ENCODE assay signal across 37 cellular contexts in genomic region chr6:121559611-121560269, GRCh38.
"Had no signal": no experiment of that assay in that cellular context is flagged by ENCODE, and none has a peak within 500 bp of the region (broad histone marks: within the 10 kb centered on the region; RNA-seq: fewer than 3 reads in every experiment).

No MANE protein-coding gene starts in this region.

- FAIRE-seq: bronchial epithelial cell, TTC549 had no signal

- H3K27ac Mint-ChIP-seq: activated CD4-positive, alpha-beta memory T cell treated with anti-CD3 and anti-CD28 coated beads, Interleukin-2, amount 10 ng/mL, durations not matched to agents 7 days and 5 days; activated CD4-positive, alpha-beta T cell treated with anti-CD3 and anti-CD28 coated beads for 36 hours; activated CD4-positive, alpha-beta T cell treated with anti-CD3 and anti-CD28 coated beads, Interleukin-2, amount 10 ng/mL, durations not matched to agents 7 days and 5 days; activated CD8-positive, alpha-beta memory T cell treated with anti-CD3 and anti-CD28 coated beads, Interleukin-2, amount 10 ng/mL, durations not matched to agents 7 days and 5 days; activated CD8-positive, alpha-beta T cell treated with anti-CD3 and anti-CD28 coated beads, Interleukin-2, amount 10 ng/mL, durations not matched to agents 7 days and 5 days; activated naive CD4-positive, alpha-beta T cell treated with anti-CD3 and anti-CD28 coated beads, Interleukin-2, amount 10 ng/mL, durations not matched to agents 7 days and 5 days; activated naive CD4-positive, alpha-beta T cell treated with anti-CD3 and anti-CD28 coated beads, Interleukin-2, amount 50 U/mL, for 24 hours; activated naive CD8-positive, alpha-beta T cell; activated naive CD8-positive, alpha-beta T cell treated with anti-CD3 and anti-CD28 coated beads, Interleukin-2, amount 10 ng/mL, durations not matched to agents 7 days and 5 days; activated naive CD8-positive, alpha-beta T cell treated with anti-CD3 and anti-CD28 coated beads, Interleukin-2, amount 50 U/mL, for 24 hours; activated T-cell treated with anti-CD3 and anti-CD28 coated beads, Interleukin-2, amount 50 U/mL, for 24 hours; activated T-helper 2 cell treated with anti-CD3 and anti-CD28 coated beads, Interferon-gamma antibody, Interleukin-2, Interleukin-4, amounts not matched to agents 10 μg/mL and 5 μg/mL and 100 μg/mL, durations not matched to agents 14 hours and 24 hours and 36 hours; brain; T-helper 1 cell treated with Interleukin-12 subunit alpha and Interleukin-12 subunit beta and Interleukin-4 antibody, amounts not matched to agents 30 μg/mL and 1 μg/mL, for 36 hours; T-helper 2 cell treated with Interferon-gamma antibody and Interleukin-4, amounts not matched to agents 5 μg/mL and 100 μg/mL, for 36 hours had no signal

- H3K4me3 ChIP-seq: ascending aorta, cardiac muscle cell had no signal

- ATAC-seq: activated CD4-positive, alpha-beta T cell treated with anti-CD3 and anti-CD28 coated beads for 36 hours; activated CD4-positive, CD25-positive, alpha-beta regulatory T cell treated with anti-CD3 and anti-CD28 coated beads, Interleukin-2, amount 50 U/mL, for 24 hours; activated CD8-positive, alpha-beta memory T cell treated with anti-CD3 and anti-CD28 coated beads, Interleukin-2, amount 10 ng/mL, durations not matched to agents 7 days and 5 days; activated CD8-positive, alpha-beta T cell treated with anti-CD3 and anti-CD28 coated beads, Interleukin-2, amount 10 ng/mL, durations not matched to agents 7 days and 5 days; activated naive CD8-positive, alpha-beta T cell treated with anti-CD3 and anti-CD28 coated beads, Interleukin-2, amount 50 U/mL, for 24 hours had no signal

- H3K36me3 ChIP-seq: ascending aorta, cardiac muscle cell had no signal

- H3K27me3 Mint-ChIP-seq: activated CD4-positive, alpha-beta memory T cell treated with anti-CD3 and anti-CD28 coated beads, Interleukin-2, amount 10 ng/mL, durations not matched to agents 7 days and 5 days; activated CD4-positive, alpha-beta T cell treated with anti-CD3 and anti-CD28 coated beads for 36 hours; activated CD4-positive, alpha-beta T cell treated with anti-CD3 and anti-CD28 coated beads, Interleukin-2, amount 10 ng/mL, durations not matched to agents 7 days and 5 days; activated CD8-positive, alpha-beta memory T cell treated with anti-CD3 and anti-CD28 coated beads, Interleukin-2, amount 10 ng/mL, durations not matched to agents 7 days and 5 days; activated naive CD4-positive, alpha-beta T cell treated with anti-CD3 and anti-CD28 coated beads, Interleukin-2, amount 10 ng/mL, durations not matched to agents 7 days and 5 days; activated naive CD4-positive, alpha-beta T cell treated with anti-CD3 and anti-CD28 coated beads, Interleukin-2, amount 50 U/mL, for 24 hours; activated naive CD8-positive, alpha-beta T cell; activated naive CD8-positive, alpha-beta T cell treated with anti-CD3 and anti-CD28 coated beads, Interleukin-2, amount 10 ng/mL, durations not matched to agents 7 days and 5 days; activated naive CD8-positive, alpha-beta T cell treated with anti-CD3 and anti-CD28 coated beads, Interleukin-2, amount 50 U/mL, for 24 hours; brain; central memory CD8-positive, alpha-beta T cell had no signal

- H3K36me3 Mint-ChIP-seq: activated CD8-positive, alpha-beta memory T cell treated with anti-CD3 and anti-CD28 coated beads, Interleukin-2, amount 10 ng/mL, durations not matched to agents 7 days and 5 days; activated naive CD4-positive, alpha-beta T cell treated with anti-CD3 and anti-CD28 coated beads, Interleukin-2, amount 10 ng/mL, durations not matched to agents 7 days and 5 days; activated naive CD4-positive, alpha-beta T cell treated with anti-CD3 and anti-CD28 coated beads, Interleukin-2, amount 50 U/mL, for 24 hours; activated naive CD8-positive, alpha-beta T cell treated with anti-CD3 and anti-CD28 coated beads, Interleukin-2, amount 10 ng/mL, durations not matched to agents 7 days and 5 days; brain had no signal

- H3K9me3 Mint-ChIP-seq: activated naive CD4-positive, alpha-beta T cell treated with anti-CD3 and anti-CD28 coated beads, Interleukin-2, amount 50 U/mL, for 24 hours had no signal

- DNase-seq: activated CD4-positive, alpha-beta memory T cell treated with anti-CD3 and anti-CD28 coated beads, Interleukin-2, amount 10 ng/mL, durations not matched to agents 7 days and 5 days; activated CD4-positive, alpha-beta T cell treated with anti-CD3 and anti-CD28 coated beads for 1 hour; activated CD4-positive, alpha-beta T cell treated with anti-CD3 and anti-CD28 coated beads for 36 hours; activated CD4-positive, alpha-beta T cell treated with anti-CD3 and anti-CD28 coated beads for 48 hours; activated CD4-positive, alpha-beta T cell treated with anti-CD3 and anti-CD28 coated beads, Interleukin-2, amount 10 ng/mL, durations not matched to agents 7 days and 5 days; activated CD4-positive, alpha-beta T cell treated with anti-CD3 and anti-CD28 coated beads, Interleukin-2, amount 50 U/mL, for 48 hours; activated CD4-positive, CD25-positive, alpha-beta regulatory T cell; activated CD8-positive, alpha-beta memory T cell treated with anti-CD3 and anti-CD28 coated beads for 24 hours; activated CD8-positive, alpha-beta memory T cell treated with anti-CD3 and anti-CD28 coated beads, Interleukin-2, amount 10 ng/mL, durations not matched to agents 7 days and 5 days; activated CD8-positive, alpha-beta memory T cell treated with anti-CD3 and anti-CD28 coated beads, Interleukin-2, amount 50 U/mL, for 48 hours; activated CD8-positive, alpha-beta T cell treated with anti-CD3 and anti-CD28 coated beads, Interleukin-2, amount 10 ng/mL, durations not matched to agents 7 days and 5 days; activated effector memory CD4-positive, alpha-beta T cell treated with Interleukin-2 at 50 U/mL for 16 hours; activated gamma-delta T cell; activated naive CD4-positive, alpha-beta T cell treated with anti-CD3 and anti-CD28 coated beads, Interleukin-2, amount 10 ng/mL, durations not matched to agents 7 days and 5 days; activated naive CD4-positive, alpha-beta T cell treated with Interleukin-2 at 50 U/mL for 16 hours; activated naive CD8-positive, alpha-beta T cell treated with anti-CD3 and anti-CD28 coated beads, Interleukin-2, amount 10 ng/mL, durations not matched to agents 7 days and 5 days; activated naive CD8-positive, alpha-beta T cell treated with anti-CD3 and anti-CD28 coated beads, Interleukin-2, amount 50 U/mL, for 24 hours; activated T-cell treated with anti-CD3 and anti-CD28 coated beads, Interleukin-2, amount 50 U/mL, for 24 hours; activated T-cell treated with anti-CD3 and anti-CD28 coated beads, Interleukin-2, amount 50 U/mL, for 48 hours; amygdala; anterior cingulate cortex; caudate nucleus; T-helper 2 cell; T-helper 9 cell had no signal

- H3K4me1 ChIP-seq: ascending aorta had no signal

- H3K27me3 ChIP-seq: ascending aorta, cardiac muscle cell had no signal

- H3K4me1 Mint-ChIP-seq: activated CD4-positive, alpha-beta memory T cell treated with anti-CD3 and anti-CD28 coated beads, Interleukin-2, amount 10 ng/mL, durations not matched to agents 7 days and 5 days; activated CD4-positive, alpha-beta T cell treated with anti-CD3 and anti-CD28 coated beads for 36 hours; activated CD4-positive, alpha-beta T cell treated with anti-CD3 and anti-CD28 coated beads, Interleukin-2, amount 10 ng/mL, durations not matched to agents 7 days and 5 days; activated CD8-positive, alpha-beta memory T cell treated with anti-CD3 and anti-CD28 coated beads, Interleukin-2, amount 10 ng/mL, durations not matched to agents 7 days and 5 days; activated naive CD4-positive, alpha-beta T cell treated with anti-CD3 and anti-CD28 coated beads, Interleukin-2, amount 10 ng/mL, durations not matched to agents 7 days and 5 days; activated naive CD4-positive, alpha-beta T cell treated with anti-CD3 and anti-CD28 coated beads, Interleukin-2, amount 50 U/mL, for 24 hours; activated naive CD8-positive, alpha-beta T cell treated with anti-CD3 and anti-CD28 coated beads, Interleukin-2, amount 10 ng/mL, durations not matched to agents 7 days and 5 days; activated naive CD8-positive, alpha-beta T cell treated with anti-CD3 and anti-CD28 coated beads, Interleukin-2, amount 50 U/mL, for 24 hours; brain; central memory CD8-positive, alpha-beta T cell had no signal

- H3K4me3 Mint-ChIP-seq: activated CD4-positive, alpha-beta memory T cell treated with anti-CD3 and anti-CD28 coated beads, Interleukin-2, amount 10 ng/mL, durations not matched to agents 7 days and 5 days; activated CD4-positive, alpha-beta T cell treated with anti-CD3 and anti-CD28 coated beads for 36 hours; activated CD4-positive, alpha-beta T cell treated with anti-CD3 and anti-CD28 coated beads, Interleukin-2, amount 10 ng/mL, durations not matched to agents 7 days and 5 days; activated CD8-positive, alpha-beta memory T cell treated with anti-CD3 and anti-CD28 coated beads, Interleukin-2, amount 10 ng/mL, durations not matched to agents 7 days and 5 days; activated CD8-positive, alpha-beta T cell treated with anti-CD3 and anti-CD28 coated beads, Interleukin-2, amount 10 ng/mL, durations not matched to agents 7 days and 5 days; activated naive CD4-positive, alpha-beta T cell treated with anti-CD3 and anti-CD28 coated beads, Interleukin-2, amount 10 ng/mL, durations not matched to agents 7 days and 5 days; activated naive CD4-positive, alpha-beta T cell treated with anti-CD3 and anti-CD28 coated beads, Interleukin-2, amount 50 U/mL, for 24 hours; activated naive CD8-positive, alpha-beta T cell; activated naive CD8-positive, alpha-beta T cell treated with anti-CD3 and anti-CD28 coated beads, Interleukin-2, amount 10 ng/mL, durations not matched to agents 7 days and 5 days; activated naive CD8-positive, alpha-beta T cell treated with anti-CD3 and anti-CD28 coated beads, Interleukin-2, amount 50 U/mL, for 24 hours; activated T-cell treated with anti-CD3 and anti-CD28 coated beads, Interleukin-2, amount 50 U/mL, for 24 hours; brain; central memory CD8-positive, alpha-beta T cell; T-helper 1 cell treated with Interleukin-12 subunit alpha and Interleukin-12 subunit beta and Interleukin-4 antibody, amounts not matched to agents 30 μg/mL and 1 μg/mL, for 36 hours; T-helper 2 cell treated with Interferon-gamma antibody and Interleukin-4, amounts not matched to agents 5 μg/mL and 100 μg/mL, for 36 hours had no signal

- H3K27ac ChIP-seq: ascending aorta, cardiac muscle cell, VCaP had no signal
